ENCODE assay signal across 12 cellular contexts in the genomic region with DNA sequence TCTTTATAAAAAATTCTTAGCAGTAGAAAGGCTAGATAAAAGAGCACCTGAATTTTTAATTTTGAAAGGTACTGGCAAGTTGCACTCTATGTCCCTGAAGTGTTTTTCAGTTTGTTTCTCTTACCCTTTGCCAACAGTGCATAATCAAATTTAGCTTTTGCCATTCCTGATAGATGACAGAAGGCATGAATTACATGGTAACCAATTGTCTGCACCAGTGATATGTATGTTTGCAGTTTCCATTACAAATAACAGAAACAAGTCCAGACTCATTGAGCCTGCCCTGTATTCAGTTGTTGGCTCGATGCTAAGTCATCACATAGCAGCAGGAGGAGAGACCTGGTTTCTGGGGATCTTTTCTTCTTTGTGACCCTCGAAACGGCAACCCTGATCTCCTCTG.
"Had no signal": no experiment of that assay in that cellular context is flagged by ENCODE, and none has a peak within 500 bp of the region (broad histone marks: within the 10 kb centered on the region; RNA-seq: fewer than 3 reads in every experiment).

No MANE protein-coding gene starts in this region.

- H3K27me3 ChIP-seq: right lobe of liver, tibial artery, uterus had no signal

- DNase-seq: activated B cell treated with CpG ODN at 0.5 μM for 24 hours; activated CD4-positive, alpha-beta T cell treated with anti-CD3 and anti-CD28 coated beads, Interleukin-2, amount 10 ng/mL, durations not matched to agents 7 days and 5 days; activated CD8-positive, alpha-beta memory T cell treated with anti-CD3 and anti-CD28 coated beads for 24 hours; effector memory CD8-positive, alpha-beta T cell; erythroblast; glutamatergic neuron; occipital lobe; right lobe of liver; tibial artery; uterus had no signal

- H3K4me1 ChIP-seq: right lobe of liver, uterus had no signal

- ATAC-seq: effector memory CD8-positive, alpha-beta T cell; left lobe of liver; right lobe of liver; stimulated activated memory B cell treated with anti-CD40 and anti-IgM and Interleukin-4, amounts not matched to agents 10 μg/mL and 1 μg/mL and 100 μg/mL, for 72 hours had no signal

- H3K27ac ChIP-seq: right lobe of liver, tibial artery, uterus had no signal
